Comparison of ENCODE assay signal across 34 cellular contexts in genomic region chr9:134192311-134192950, GRCh38. TPM values are rescaled to one million over a fixed set of nuclear protein-coding genes. Genes with fewer than 3 reads are reported as not detected.
A peak's percentile ranks its signal among the peaks of the same experiment; 100 is the strongest.
DNase-seq lines count a peak whose midpoint lies in the region; ATAC-seq, FAIRE-seq and TF ChIP-seq lines count a peak whose summit lies in the region.
"Had no signal": no experiment of that assay in that cellular context is flagged by ENCODE, and none has a peak within 500 bp of the region (broad histone marks: within the 10 kb centered on the region; RNA-seq: fewer than 3 reads in every experiment).

No MANE protein-coding gene starts in this region.

- peaks cover 6 to 10% of the 10 kb centered on the region in 2 donors for H3K4me1 ChIP-seq in kidney (ENCODE audit: control insufficient read depth in 1 of 2, insufficient read depth in 1 of 2, low read depth in 1 of 2, low read length in 2 of 2)
- H3K4me1 ChIP-seq in ovary (ENCODE audit: insufficient read depth) = peaks cover 15% of the 10 kb centered on the region

- no peaks in the 10 kb centered on the region for H3K27me3 ChIP-seq in ovary
- H3K27me3 ChIP-seq: ascending aorta had no signal

- no peak overlapping the region for H3K9ac ChIP-seq in kidney (ENCODE audit: low read length in 2 of 2)
- H3K9ac ChIP-seq: GM23248 had no signal

- intact Hi-C loops in cardiac septum (cut with DNase I) = no loop called here
- intact Hi-C loops in Right ventricle myocardium superior (cut with DNase I) = no loop called here
- intact Hi-C loops in kidney (cut with DNase I) = no loop called here
- intact Hi-C loops in ovary (cut with DNase I) = no loop called here

- H3K4me3 ChIP-seq in kidney (ENCODE audit: low read length in 2 of 2) (no peak overlapping the region), ovary (no peak overlapping the region)
- H3K4me3 ChIP-seq: ascending aorta, GM23248, K562 had no signal

- no peak for FAIRE-seq in kidney (lab: Jason Lieb, UNC)
- no peak for FAIRE-seq in HTR-8/SVneo (lab: Jason Lieb, UNC)
- FAIRE-seq: colon, K562 had no signal

- no peak for ATAC-seq in Right ventricle myocardium superior (ENCODE audit: poor library complexity)
- ATAC-seq: K562; left ventricle myocardium superior; naive thymus-derived CD4-positive, alpha-beta T cell; stimulated activated naive B cell treated with anti-CD40 and anti-IgM and Interleukin-4, amounts not matched to agents 10 μg/mL and 1 μg/mL and 100 μg/mL, for 72 hours had no signal

- 88 to 91% (median 89%) methylated on average over 9 to 12 of the region's 12 CpGs for WGBS in ovary, 3 donors

- TF ChIP-seq POLR2A in ovary (IDR thresholded peaks at IDR 0.05) = no peak

- peak; percentile 68 for DNase-seq in cardiac septum (ENCODE audit: low spot score)
- no peak for DNase-seq in Right ventricle myocardium superior
- DNase-seq in kidney = peak; percentile 61
- DNase-seq in ovary = peak in 4 of 5 donors; percentile 8 to 29 (median 15)
- no peak for DNase-seq in DMS153 (lab: John Stamatoyannopoulos, UW)
- DNase-seq in NCI-H1436 treated with DMSO at 0.1 percent for 48 hours (lab: John Stamatoyannopoulos, UW) = no peak
- DNase-seq in HTR-8/SVneo (ENCODE audit: insufficient read length, low spot score) = no peak
- no peak for DNase-seq in stimulated activated CD8-positive, alpha-beta memory T cell treated with anti-CD3 and anti-CD28 coated beads, Interleukin-4, amount 100 ng/mL, for 48 hours
- DNase-seq: activated CD4-positive, alpha-beta T cell treated with anti-CD3 and anti-CD28 coated beads, Interleukin-2, amount 10 ng/mL, durations not matched to agents 24 days and 14 days; activated effector memory CD4-positive, alpha-beta T cell treated with Interleukin-2 at 50 U/mL for 16 hours; activated T-cell treated with anti-CD3 and anti-CD28 coated beads, Interleukin-2, amount 50 U/mL, for 1 hour; AML-193; GM23248; HFFc6; immature natural killer cell; left ventricle myocardium superior; naive thymus-derived CD4-positive, alpha-beta T cell; NCI-H1048; NCI-H1694 treated with DMSO at 0.1 percent for 48 hours; NCI-H2171; NCI-H510A treated with DMSO at 0.1 percent for 48 hours; NK-92 treated with Interleukin-12 subunit alpha and Interleukin-12 subunit beta, amount 100 ng/mL, for 24 hours; SHP77; stimulated activated naive B cell treated with anti-CD40 and anti-IgM and Interleukin-4, amounts not matched to agents 10 μg/mL and 1 μg/mL and 100 μg/mL, for 72 hours; T-helper 9 cell had no signal

- TF ChIP-seq EP300 in ovary (IDR thresholded peaks at IDR 0.05) = no peak

- H3K27ac ChIP-seq in kidney (ENCODE audit: low read depth in 2 of 2, low read length in 2 of 2) = no peak overlapping the region
- no peak overlapping the region for H3K27ac ChIP-seq in ovary
- H3K27ac ChIP-seq: ascending aorta, GM23248, VCaP had no signal

- no peak for TF ChIP-seq CTCF in kidney (IDR thresholded peaks at IDR 0.05; ENCODE audit: borderline replicate concordance, extremely low read depth, insufficient read depth)
- TF ChIP-seq CTCF in ovary (IDR thresholded peaks at IDR 0.05) = no peak

- no peaks in the 10 kb centered on the region for H3K9me3 ChIP-seq in kidney (ENCODE audit: control insufficient read depth in 1 of 2, low read length in 2 of 2)
- no peaks in the 10 kb centered on the region for H3K9me3 ChIP-seq in ovary
- H3K9me3 ChIP-seq: ascending aorta had no signal

- H3K36me3 ChIP-seq in kidney (ENCODE audit: control insufficient read depth in 1 of 2, insufficient read depth in 2 of 2, low read length in 2 of 2) (no peaks in the 10 kb centered on the region), ovary (no peaks in the 10 kb centered on the region)
- H3K36me3 ChIP-seq: ascending aorta had no signal

RNA-seq across cellular contexts. Expression of gene RNU6ATAC, which starts 28.1 kb away (rescaled TPM):
- total RNA-seq in cardiac septum (214 TPM), Right ventricle myocardium superior (351 TPM), kidney (232 TPM), ovary (100 to 1,000 TPM in 3 of 7 donors, 10 to 100 TPM in 2, not detected in 2; 74.9 to 294 (median 169) TPM)
- polyA plus RNA-seq in kidney (ENCODE audit: insufficient read depth, low read depth, low replicate concordance) (not detected), ovary (not detected)
- total RNA-seq: ascending aorta, fibroblast of lung, GM23248, HT1080, pulmonary artery endothelial cell, urinary bladder had no signal
- polyA plus RNA-seq: CD8-positive, alpha-beta memory T cell; fibroblast of lung; GM23248; immature natural killer cell; K562; naive thymus-derived CD4-positive, alpha-beta T cell; urinary bladder had no signal

RNA-seq across cellular contexts. Expression of gene WDR5, which starts 56.5 kb away (rescaled TPM):
- 16.6 TPM for total RNA-seq in cardiac septum
- total RNA-seq in Right ventricle myocardium superior = 17.5 TPM
- total RNA-seq in kidney = 25.4 TPM
- polyA plus RNA-seq in kidney (ENCODE audit: insufficient read depth, low read depth, low replicate concordance) = 18.8 TPM
- total RNA-seq in ovary = 10 to 100 TPM in 6 of 7 donors, 1 to 10 TPM in 1; 8.7 to 33.5 (median 28.6) TPM
- 10 to 100 TPM; 20.0 to 22.3 TPM for polyA plus RNA-seq in ovary

Comparison
In these comparisons a context has a peak if more than half of its experiments do, and no peak if none do; other contexts are left out.
1. DNase-seq: peak in cardiac septum (single experiment), kidney (single experiment) and ovary (4 of 5); none in Right ventricle myocardium superior (single experiment), DMS153 (single experiment), NCI-H1436 treated with DMSO at 0.1 percent for 48 hours (single experiment), HTR-8/SVneo (single experiment) and stimulated activated CD8-positive, alpha-beta memory T cell treated with anti-CD3 and anti-CD28 coated beads, Interleukin-4, amount 100 ng/mL, for 48 hours (single experiment).